ENCODE assay signal across 1 cellular context in the genomic region with DNA sequence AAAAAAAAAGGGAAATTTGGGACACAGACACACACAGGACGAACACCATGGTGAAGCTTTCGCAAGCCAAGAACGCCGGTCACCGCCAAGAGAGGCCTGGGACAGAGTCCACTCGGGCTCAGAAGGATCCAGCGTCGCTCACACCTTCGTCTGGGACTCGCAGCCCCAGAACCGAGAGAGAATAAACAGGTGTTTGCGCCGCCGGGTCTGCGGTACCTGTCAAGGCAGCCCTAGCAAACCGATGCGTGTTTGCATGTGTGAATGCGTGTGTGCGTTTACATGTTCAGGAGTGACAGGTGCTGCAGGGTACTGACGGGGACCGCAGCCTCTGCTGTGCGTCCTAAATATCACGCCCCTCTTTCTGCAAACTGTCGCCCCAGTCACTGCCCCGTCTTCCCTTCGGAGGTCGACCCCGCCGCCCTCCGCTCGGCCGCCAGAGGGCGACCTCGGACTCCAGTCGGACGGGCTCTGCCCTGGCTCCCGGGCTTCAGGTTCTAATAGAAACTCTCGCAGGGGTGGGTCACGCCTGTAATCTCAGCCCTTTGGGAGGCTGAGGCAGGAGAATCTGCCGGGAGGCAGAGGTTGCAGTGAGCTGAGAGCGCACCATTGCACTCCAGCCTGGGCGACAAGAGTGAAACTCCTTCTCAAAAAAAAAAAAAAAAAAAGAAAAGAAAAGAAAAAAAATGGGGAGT.
A peak's percentile ranks its signal among the peaks of the same experiment; 100 is the strongest.
TF ChIP-seq lines count a peak whose summit lies in the region.

No MANE protein-coding gene starts in this region.

TF ChIP-seq in HEK293, 187 proteins besides CTCF, POLR2A, EP300 and RAD21 (continued from another document and continues in another):
- TF ChIP-seq KLF8 (tag by site-specific recombination; IDR thresholded peaks at IDR 0.05) (peak; percentile 57; the same call in 1 of the 2 replicates), KLF1 (tag by site-specific recombination; IDR thresholded peaks at IDR 0.05) (peak; percentile 27; the same call in 1 of the 2 replicates), ZNF654 (tag by site-specific recombination; IDR thresholded peaks at IDR 0.05; ENCODE audit: low read depth) (peak; percentile 60), ZNF280D (tag by site-specific recombination; IDR thresholded peaks at IDR 0.05) (no peak), ZNF292 (tag by site-specific recombination; IDR thresholded peaks at IDR 0.05; ENCODE audit: borderline replicate concordance, low read depth) (no peak), ZNF561 (tag by site-specific recombination; IDR thresholded peaks at IDR 0.05; ENCODE audit: borderline replicate concordance) (peak; percentile 61; the same call in 1 of the 2 replicates), ZNF785 (tag by site-specific recombination; IDR thresholded peaks at IDR 0.05) (no peak), ZNF37A (tag by site-specific recombination; IDR thresholded peaks at IDR 0.05) (no peak), ZNF704 (tag by site-specific recombination; IDR thresholded peaks at IDR 0.05) (no peak), INSM2 (tag by site-specific recombination; IDR thresholded peaks at IDR 0.05) (no peak), ZNF146 (tag by site-specific recombination; IDR thresholded peaks at IDR 0.05) (no peak), ZNF600 (tag by site-specific recombination; IDR thresholded peaks at IDR 0.05) (0 out of 2 replicates have a peak, but pooled peaks have one; percentile 24), ZNF2 (tag by site-specific recombination; IDR thresholded peaks at IDR 0.05) (peak; percentile 45; the same call in 1 of the 2 replicates), ZBTB11 (tag by site-specific recombination; conservative IDR thresholded peaks at IDR 0.05; ENCODE audit: low read depth) (0 out of 2 replicates have a peak, but pooled peaks have one; percentile 21), MEIS1 (CRISPR knock-in tag; IDR thresholded peaks at IDR 0.05; ENCODE audit: borderline replicate concordance) (no peak), ZFP41 (tag by site-specific recombination; IDR thresholded peaks at IDR 0.05; ENCODE audit: borderline replicate concordance) (no peak), MZF1 (tag by site-specific recombination; IDR thresholded peaks at IDR 0.05; ENCODE audit: borderline replicate concordance) (no peak), YY2 (tag by site-specific recombination; IDR thresholded peaks at IDR 0.05) (no peak), PATZ1 (tag by site-specific recombination; IDR thresholded peaks at IDR 0.05) (no peak), ZSCAN30 (tag by site-specific recombination; IDR thresholded peaks at IDR 0.05) (peak; percentile 81), ZXDB (tag by site-specific recombination; IDR thresholded peaks at IDR 0.05) (peak; percentile 58), SCRT1 (tag by site-specific recombination; IDR thresholded peaks at IDR 0.05; ENCODE audit: borderline replicate concordance) (0 out of 2 replicates have a peak, but pooled peaks have one; percentile 26), ZBTB7A (tag by site-specific recombination; IDR thresholded peaks at IDR 0.05; ENCODE audit: low read depth) (0 out of 2 replicates have a peak, but pooled peaks have one; percentile 7), ZNF155 (tag by site-specific recombination; IDR thresholded peaks at IDR 0.05) (no peak), ZNF530 (tag by site-specific recombination; IDR thresholded peaks at IDR 0.05; ENCODE audit: low read depth) (no peak), PRDM4 (tag by site-specific recombination; IDR thresholded peaks at IDR 0.05) (peak; percentile 95), SP2 (tag by site-specific recombination; IDR thresholded peaks at IDR 0.05) (peak; percentile 10; the same call in 1 of the 2 replicates), ZBTB48 (tag by site-specific recombination; IDR thresholded peaks at IDR 0.05) (no peak), ZNF202 (tag by site-specific recombination; IDR thresholded peaks at IDR 0.05; ENCODE audit: borderline replicate concordance) (no peak), IKZF3 (tag by site-specific recombination; IDR thresholded peaks at IDR 0.05) (0 out of 2 replicates have a peak, but pooled peaks have one; percentile 15), ZNF501 (tag by site-specific recombination; IDR thresholded peaks at IDR 0.05) (0 out of 2 replicates have a peak, but pooled peaks have one; percentile 21), GLIS1 (tag by site-specific recombination; IDR thresholded peaks at IDR 0.05) (no peak), ZNF114 (tag by site-specific recombination; IDR thresholded peaks at IDR 0.05) (no peak), ZNF621 (tag by site-specific recombination; IDR thresholded peaks at IDR 0.05) (no peak)
- TF ChIP-seq, protein P1, sequence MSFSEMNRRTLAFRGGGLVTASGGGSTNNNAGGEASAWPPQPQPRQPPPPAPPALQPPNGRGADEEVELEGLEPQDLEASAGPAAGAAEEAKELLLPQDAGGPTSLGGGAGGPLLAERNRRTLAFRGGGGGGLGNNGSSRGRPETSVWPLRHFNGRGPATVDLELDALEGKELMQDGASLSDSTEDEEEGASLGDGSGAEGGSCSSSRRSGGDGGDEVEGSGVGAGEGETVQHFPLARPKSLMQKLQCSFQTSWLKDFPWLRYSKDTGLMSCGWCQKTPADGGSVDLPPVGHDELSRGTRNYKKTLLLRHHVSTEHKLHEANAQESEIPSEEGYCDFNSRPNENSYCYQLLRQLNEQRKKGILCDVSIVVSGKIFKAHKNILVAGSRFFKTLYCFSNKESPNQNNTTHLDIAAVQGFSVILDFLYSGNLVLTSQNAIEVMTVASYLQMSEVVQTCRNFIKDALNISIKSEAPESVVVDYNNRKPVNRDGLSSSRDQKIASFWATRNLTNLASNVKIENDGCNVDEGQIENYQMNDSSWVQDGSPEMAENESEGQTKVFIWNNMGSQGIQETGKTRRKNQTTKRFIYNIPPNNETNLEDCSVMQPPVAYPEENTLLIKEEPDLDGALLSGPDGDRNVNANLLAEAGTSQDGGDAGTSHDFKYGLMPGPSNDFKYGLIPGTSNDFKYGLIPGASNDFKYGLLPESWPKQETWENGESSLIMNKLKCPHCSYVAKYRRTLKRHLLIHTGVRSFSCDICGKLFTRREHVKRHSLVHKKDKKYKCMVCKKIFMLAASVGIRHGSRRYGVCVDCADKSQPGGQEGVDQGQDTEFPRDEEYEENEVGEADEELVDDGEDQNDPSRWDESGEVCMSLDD (tag by site-specific recombination; IDR thresholded peaks at IDR 0.05) = 0 out of 2 replicates have a peak, but pooled peaks have one; percentile 23
- TF ChIP-seq, protein P2, sequence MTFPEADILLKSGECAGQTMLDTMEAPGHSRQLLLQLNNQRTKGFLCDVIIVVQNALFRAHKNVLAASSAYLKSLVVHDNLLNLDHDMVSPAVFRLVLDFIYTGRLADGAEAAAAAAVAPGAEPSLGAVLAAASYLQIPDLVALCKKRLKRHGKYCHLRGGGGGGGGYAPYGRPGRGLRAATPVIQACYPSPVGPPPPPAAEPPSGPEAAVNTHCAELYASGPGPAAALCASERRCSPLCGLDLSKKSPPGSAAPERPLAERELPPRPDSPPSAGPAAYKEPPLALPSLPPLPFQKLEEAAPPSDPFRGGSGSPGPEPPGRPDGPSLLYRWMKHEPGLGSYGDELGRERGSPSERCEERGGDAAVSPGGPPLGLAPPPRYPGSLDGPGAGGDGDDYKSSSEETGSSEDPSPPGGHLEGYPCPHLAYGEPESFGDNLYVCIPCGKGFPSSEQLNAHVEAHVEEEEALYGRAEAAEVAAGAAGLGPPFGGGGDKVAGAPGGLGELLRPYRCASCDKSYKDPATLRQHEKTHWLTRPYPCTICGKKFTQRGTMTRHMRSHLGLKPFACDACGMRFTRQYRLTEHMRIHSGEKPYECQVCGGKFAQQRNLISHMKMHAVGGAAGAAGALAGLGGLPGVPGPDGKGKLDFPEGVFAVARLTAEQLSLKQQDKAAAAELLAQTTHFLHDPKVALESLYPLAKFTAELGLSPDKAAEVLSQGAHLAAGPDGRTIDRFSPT (tag by site-specific recombination; IDR thresholded peaks at IDR 0.05) = no peak
